In the genomic region with DNA sequence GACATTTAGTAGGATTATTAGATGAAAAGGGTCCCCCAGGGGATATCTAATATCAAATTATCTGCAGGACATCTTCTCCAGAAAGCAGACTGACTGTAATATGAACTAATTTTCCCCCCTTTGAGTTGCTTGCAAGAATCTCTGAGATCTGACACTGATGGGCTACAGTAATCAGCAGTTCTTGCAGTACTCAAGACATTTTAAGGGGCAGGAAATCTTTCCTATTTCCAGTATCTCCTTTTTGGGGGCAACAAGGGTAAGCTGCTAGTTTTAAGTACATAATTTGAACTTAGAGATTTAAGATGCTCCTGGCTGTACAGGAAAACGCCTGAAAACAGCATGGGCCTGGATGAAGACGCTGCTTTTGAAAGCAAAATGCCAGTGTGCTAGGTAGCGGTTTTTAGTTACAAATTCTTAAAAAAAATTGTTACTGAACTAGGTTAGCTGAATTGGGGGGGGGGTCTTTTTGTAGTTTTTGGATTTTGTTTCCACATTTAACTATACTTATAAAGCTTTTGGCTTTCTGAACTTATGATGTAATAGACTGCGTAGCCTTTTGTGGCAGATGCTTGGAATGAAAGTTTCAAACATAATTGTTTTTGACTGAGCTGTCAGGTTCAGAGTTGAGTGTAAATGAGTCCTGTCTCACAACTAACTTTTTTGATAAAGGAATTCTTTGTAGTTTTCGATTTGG, we compare ENCODE assay signal across 10 cellular contexts. TPM values are rescaled to one million over a fixed set of nuclear protein-coding genes. Genes with fewer than 3 reads are reported as not detected.
DNase-seq lines count a peak whose midpoint lies in the region; ATAC-seq and TF ChIP-seq lines count a peak whose summit lies in the region.
"Had no signal": no experiment of that assay in that cellular context is flagged by ENCODE, and none has a peak within 500 bp of the region (broad histone marks: within the 10 kb centered on the region; RNA-seq: fewer than 3 reads in every experiment).

No MANE protein-coding gene starts in this region.

- H3K27ac ChIP-seq in brain microvascular endothelial cell (peak overlapping the region; percentile 99), transverse colon (peak overlapping the region; percentile 91 to 97 (median 94))

- intact Hi-C loops in transverse colon (cut with DNase I; ENCODE audit: low total_unique reads): loop anchor here (10.0 kb wide), 1 partner anchor 369 kb away; no protein-coding TSS in a partner anchor

- H3K27me3 ChIP-seq in brain microvascular endothelial cell (replicated peaks): no peaks in the 10 kb centered on the region
- peaks cover 37% of the 10 kb centered on the region for H3K27me3 ChIP-seq in transverse colon

- peak overlapping the region; percentile 17 for H3K4me3 Mint-ChIP-seq in activated naive CD8-positive, alpha-beta T cell
- no peak overlapping the region for H3K4me3 Mint-ChIP-seq in activated naive CD8-positive, alpha-beta T cell treated with anti-CD3 and anti-CD28 coated beads for 36 hours

- H3K4me3 ChIP-seq in brain microvascular endothelial cell (ENCODE audit: low read depth, low read length): peak overlapping the region; percentile 95
- peak overlapping the region in 3 of 4 donors; percentile 67 to 96 (median 90) for H3K4me3 ChIP-seq in transverse colon

- no peaks in the 10 kb centered on the region for H3K9me3 ChIP-seq in transverse colon

- peaks cover 0 to 37% (median 15%) of the 10 kb centered on the region in 4 donors for H3K4me1 ChIP-seq in transverse colon

- no peak for TF ChIP-seq EP300 in transverse colon (IDR thresholded peaks at IDR 0.05; ENCODE audit: low read depth)

- H3K27ac Mint-ChIP-seq in activated naive CD8-positive, alpha-beta T cell: no peak overlapping the region
- no peak overlapping the region for H3K27ac Mint-ChIP-seq in activated naive CD8-positive, alpha-beta T cell treated with anti-CD3 and anti-CD28 coated beads for 36 hours

- DNase-seq in activated naive CD8-positive, alpha-beta T cell treated with anti-CD3 and anti-CD28 coated beads for 36 hours: no peak
- DNase-seq in brain microvascular endothelial cell (no peak), lung microvascular endothelial cell (ENCODE audit: low read depth in 2 of 2) (peak; percentile 9 to 37), transverse colon (no peak), AG08395 (ENCODE audit: low spot score) (no peak), hepatic stellate cell (ENCODE audit: low spot score) (no peak)
- DNase-seq: activated T-cell treated with anti-CD3 and anti-CD28 coated beads, Interleukin-2, amount 50 U/mL, for 4 hours; stimulated activated CD4-positive, alpha-beta T cell treated with anti-CD3 and anti-CD28 coated beads, Interleukin-15, amount 100 ng/mL, for 24 hours had no signal

- ATAC-seq in GM19452 (IDR thresholded peaks at IDR 0.05; ENCODE audit: unreplicated experiment): no peak
- ATAC-seq: activated T-cell treated with anti-CD3 and anti-CD28 coated beads, Interleukin-2, amount 50 U/mL, for 4 hours had no signal

- no peak for TF ChIP-seq POLR2A in transverse colon (IDR thresholded peaks at IDR 0.05)

- peaks cover 15% of the 10 kb centered on the region for H3K4me1 Mint-ChIP-seq in activated naive CD8-positive, alpha-beta T cell (ENCODE audit: low read depth)
- peaks cover 20% of the 10 kb centered on the region for H3K4me1 Mint-ChIP-seq in activated naive CD8-positive, alpha-beta T cell treated with anti-CD3 and anti-CD28 coated beads for 36 hours

- no peaks in the 10 kb centered on the region for H3K36me3 Mint-ChIP-seq in activated naive CD8-positive, alpha-beta T cell
- H3K36me3 Mint-ChIP-seq in activated naive CD8-positive, alpha-beta T cell treated with anti-CD3 and anti-CD28 coated beads for 36 hours: no peaks in the 10 kb centered on the region

- no peaks in the 10 kb centered on the region for H3K9me3 Mint-ChIP-seq in activated naive CD8-positive, alpha-beta T cell (ENCODE audit: low read depth)
- H3K9me3 Mint-ChIP-seq in activated naive CD8-positive, alpha-beta T cell treated with anti-CD3 and anti-CD28 coated beads for 36 hours: no peaks in the 10 kb centered on the region
- H3K9me3 Mint-ChIP-seq: activated T-cell treated with anti-CD3 and anti-CD28 coated beads, Interleukin-2, amount 50 U/mL, for 4 hours had no signal

- H3K36me3 ChIP-seq in brain microvascular endothelial cell (replicated peaks) (peaks cover 27% of the 10 kb centered on the region), transverse colon (no peaks in the 10 kb centered on the region)

- WGBS in transverse colon (ENCODE audit: low coverage in 1 of 2), 2 donors: 62 to 64% methylated on average over 5 of the region's 5 CpGs

- no peak for TF ChIP-seq CTCF in brain microvascular endothelial cell (IDR thresholded peaks at IDR 0.05; ENCODE audit: low read depth, low read length, missing control alignments)
- no peak for TF ChIP-seq CTCF in transverse colon (IDR thresholded peaks at IDR 0.05)

- in situ Hi-C loops in brain microvascular endothelial cell (cut with HindIII; ENCODE audit: low pct_ligation_motif_present, low sequenced_read_pairs) (no loop called here), transverse colon (cut with MboI; ENCODE audit: low pct_ligation_motif_present in 1 of 4, low pct_unique_long_range_greater_than_20kb in 1 of 4, low sequenced_read_pairs in 3 of 4) (loop anchor here in 2 of 4 donors (10.0 to 25.0 kb wide), 2 partner anchors 121 to 308 kb away; no protein-coding TSS in a partner anchor)

- H3K27me3 Mint-ChIP-seq in activated naive CD8-positive, alpha-beta T cell: peaks cover 26% of the 10 kb centered on the region
- H3K27me3 Mint-ChIP-seq in activated naive CD8-positive, alpha-beta T cell treated with anti-CD3 and anti-CD28 coated beads for 36 hours: peaks cover 46% of the 10 kb centered on the region

RNA-seq across cellular contexts. Expression of a gene that starts 2.3 kb away (rescaled TPM):
- total RNA-seq in activated naive CD8-positive, alpha-beta T cell treated with anti-CD3 and anti-CD28 coated beads for 36 hours: 1 to 10 TPM; 3.4 to 3.9 TPM
- total RNA-seq in lung microvascular endothelial cell (155 and 297 TPM in 2 replicates), transverse colon (10 to 100 TPM in 3 of 4 donors, 1 to 10 TPM in 1; 8.4 to 21.7 (median 11.7) TPM)

Comparison
In these comparisons a context has a peak if more than half of its experiments do, and no peak if none do; other contexts are left out.
1. DNase-seq: peak in lung microvascular endothelial cell (2 of 2); none in activated naive CD8-positive, alpha-beta T cell treated with anti-CD3 and anti-CD28 coated beads for 36 hours (single experiment), brain microvascular endothelial cell (single experiment), transverse colon (single experiment), AG08395 (single experiment) and hepatic stellate cell (single experiment).